ENCODE assay signal across 22 cellular contexts in genomic region chr14:94337274-94337673, GRCh38. TPM values are rescaled to one million over a fixed set of nuclear protein-coding genes. Genes with fewer than 3 reads are reported as not detected.
DNase-seq lines count a peak whose midpoint lies in the region; ATAC-seq, FAIRE-seq and TF ChIP-seq lines count a peak whose summit lies in the region.
"Had no signal": no experiment of that assay in that cellular context is flagged by ENCODE, and none has a peak within 500 bp of the region (broad histone marks: within the 10 kb centered on the region; RNA-seq: fewer than 3 reads in every experiment).

No MANE protein-coding gene starts in this region.

- H2AK9ac ChIP-seq in IMR-90 (replicated peaks; ENCODE audit: low read depth, low read length, poor library complexity): no peak overlapping the region

- H4K20me1 ChIP-seq in IMR-90 (ENCODE audit: insufficient read depth, low read length) (no peaks in the 10 kb centered on the region), astrocyte (ENCODE audit: insufficient read depth, low read length) (no peaks in the 10 kb centered on the region)

- H2BK15ac ChIP-seq in IMR-90 (ENCODE audit: low read depth, low read length): no peak overlapping the region

- H3K14ac ChIP-seq in IMR-90 (replicated peaks; ENCODE audit: low read depth, low read length): no peak overlapping the region

- 0 out of 2 replicates have a peak, but pooled peaks cover 3% of the 10 kb centered on the region for H3K9me1 ChIP-seq in IMR-90 (ENCODE audit: insufficient read depth, low read length)

- H3K79me2 ChIP-seq in astrocyte (ENCODE audit: insufficient read depth, low read length): no peaks in the 10 kb centered on the region

- no peak overlapping the region for H3K27ac ChIP-seq in IMR-90 (ENCODE audit: insufficient read depth, low read length)
- no peak overlapping the region for H3K27ac ChIP-seq in astrocyte (ENCODE audit: low read depth, low read length)
- H3K27ac ChIP-seq in left lung: no peak overlapping the region
- H3K27ac ChIP-seq: colonic mucosa, ovary, SJSA1 had no signal

- no peak overlapping the region for H3K4me3 ChIP-seq in AG10803 (ENCODE audit: low read length)
- no peak overlapping the region for H3K4me3 ChIP-seq in IMR-90 (ENCODE audit: insufficient read depth, low read depth, low read length)
- no peak overlapping the region for H3K4me3 ChIP-seq in astrocyte (ENCODE audit: insufficient read depth, low read depth, low read length)
- H3K4me3 ChIP-seq in left lung: no peak overlapping the region
- H3K4me3 ChIP-seq: colonic mucosa, ovary, SJSA1 had no signal

- H4K91ac ChIP-seq in IMR-90 (ENCODE audit: insufficient read depth, low read depth, low read length): no peak overlapping the region

- H2AK5ac ChIP-seq in IMR-90 (ENCODE audit: low read depth, low read length): no peak overlapping the region

- in situ Hi-C loops in IMR-90 (cut with MboI; ENCODE audit: low sequenced_read_pairs): no loop called here

- ATAC-seq in IMR-90 (ENCODE audit: low read depth) (no peak), GM19455 (IDR thresholded peaks at IDR 0.05; ENCODE audit: unreplicated experiment) (no peak), left lung (no peak)
- ATAC-seq: left cardiac atrium had no signal

- H3K18ac ChIP-seq in IMR-90 (ENCODE audit: low read depth, low read length): no peak overlapping the region

- WGBS in IMR-90 (ENCODE audit: extremely low coverage in 2 of 2, insufficient read length in 1 of 2), 2 experiments: no CpG with 5 or more reads among the region's 6 CpGs

- intact Hi-C loops in IMR-90 (cut with micrococcal nuclease) (no loop called here), left lung (cut with DNase I) (no loop called here)

- H4K8ac ChIP-seq in IMR-90 (ENCODE audit: low read depth in 2 of 2, low read length in 2 of 2): no peak overlapping the region

- H3K4me2 ChIP-seq in IMR-90 (ENCODE audit: low read depth, low read length): no peak overlapping the region
- H3K4me2 ChIP-seq in astrocyte (ENCODE audit: low read length): no peak overlapping the region

- H3K27me3 Mint-ChIP-seq in astrocyte (ENCODE audit: low read depth, unreplicated experiment): no peaks in the 10 kb centered on the region

- H2AFZ ChIP-seq in IMR-90 (replicated peaks; ENCODE audit: low read length, poor library complexity) (no peak overlapping the region), astrocyte (ENCODE audit: low read depth, low read length) (no peak overlapping the region)

- no peak for TF ChIP-seq RAD21 in IMR-90 (IDR thresholded peaks at IDR 0.05; ENCODE audit: low read length)

- POLR2A ChIA-PET in IMR-90 (lab: Charles Lee; ENCODE audit: unreplicated experiment): no interaction called here

- no peaks in the 10 kb centered on the region for H3K79me1 ChIP-seq in IMR-90 (ENCODE audit: low read depth in 1 of 2, low read length in 2 of 2)

- TF ChIP-seq POLR2A in IMR-90 (IDR thresholded peaks at IDR 0.05; ENCODE audit: low read depth, low read length) (no peak), H54 (IDR thresholded peaks at IDR 0.05; ENCODE audit: low read depth, low read length) (no peak)

- H3K9ac ChIP-seq in IMR-90 (ENCODE audit: low read depth, low read length) (no peak overlapping the region), astrocyte (ENCODE audit: low read length) (no peak overlapping the region)

- no peak overlapping the region for H3K56ac ChIP-seq in IMR-90 (ENCODE audit: extremely low read depth, insufficient read depth, low read length)

- H3K27me3 ChIP-seq in IMR-90 (ENCODE audit: control insufficient read depth, insufficient read depth, low read length) (no peaks in the 10 kb centered on the region), astrocyte (ENCODE audit: insufficient read depth, low read length) (no peaks in the 10 kb centered on the region), left lung (no peaks in the 10 kb centered on the region)
- H3K27me3 ChIP-seq: colonic mucosa, ovary, SJSA1 had no signal

- DNase-seq in AG10803 (ENCODE audit: low read depth): peak; percentile 39
- DNase-seq in IMR-90: peak; percentile 31
- no peak for DNase-seq in astrocyte (ENCODE audit: low read depth)
- peak; percentile 56 for DNase-seq in kidney tubule cell (ENCODE audit: low spot score)
- no peak for DNase-seq in left lung
- no peak for DNase-seq in frontal cortex (ENCODE audit: low spot score in 2 of 2)
- DNase-seq in H54 (ENCODE audit: insufficient read length, low spot score): no peak
- DNase-seq: activated CD4-positive, alpha-beta T cell treated with anti-CD3 and anti-CD28 coated beads, Interleukin-2, amount 50 U/mL, for 4 hours; amygdala; BE2C; colonic mucosa; KBM-7; left cardiac atrium; NCI-H1436; NCI-H2227 treated with DMSO at 0.1 percent for 48 hours; ovary; small intestine; stimulated activated naive CD4-positive, alpha-beta T cell treated with Interleukin-2 at 50 U/mL for 16 hours had no signal

- H2BK5ac ChIP-seq in IMR-90 (ENCODE audit: low read depth, low read length, poor library complexity, severe bottlenecking): no peak overlapping the region

- H3K9me3 ChIP-seq in IMR-90 (ENCODE audit: control insufficient read depth, insufficient read depth, low read length): no peaks in the 10 kb centered on the region
- no peaks in the 10 kb centered on the region for H3K9me3 ChIP-seq in astrocyte (ENCODE audit: insufficient read depth, low read depth, low read length)
- no peaks in the 10 kb centered on the region for H3K9me3 ChIP-seq in left lung
- H3K9me3 ChIP-seq: BE2C, colonic mucosa, ovary, SJSA1 had no signal

- no TSS peak for BruUV-seq in IMR-90 (replicated peaks; lab: Mats Ljungman, UMichigan)

- H3K36me3 Mint-ChIP-seq in astrocyte (ENCODE audit: low read depth, unreplicated experiment): no peaks in the 10 kb centered on the region

- CTCF ChIA-PET in IMR-90 (lab: Yijun Ruan, JAX): no interaction called here

- dilution Hi-C loops in IMR-90 (cut with HindIII; ENCODE audit: low sequenced_read_pairs, unreplicated experiment): no loop called here

- peaks cover 13% of the 10 kb centered on the region for H3K4me1 Mint-ChIP-seq in astrocyte (ENCODE audit: low read depth, unreplicated experiment)

- no peak overlapping the region for H2BK20ac ChIP-seq in IMR-90 (ENCODE audit: low read depth, low read length)

- TF ChIP-seq CTCF in AG10803 (conservative IDR thresholded peaks at IDR 0.05; ENCODE audit: low read length) (no peak), IMR-90 (conservative IDR thresholded peaks at IDR 0.05; ENCODE audit: low read depth, low read length) (no peak), astrocyte (IDR thresholded peaks at IDR 0.05; ENCODE audit: insufficient read depth, low read depth, low read length) (no peak), left lung (IDR thresholded peaks at IDR 0.05) (no peak)

- H3K27ac Mint-ChIP-seq in astrocyte (ENCODE audit: unreplicated experiment): no peak overlapping the region

- H3K4ac ChIP-seq in IMR-90 (ENCODE audit: low read depth, low read length): no peak overlapping the region

- H3K9me3 Mint-ChIP-seq in astrocyte (ENCODE audit: unreplicated experiment): no peaks in the 10 kb centered on the region

- H3K4me1 ChIP-seq in IMR-90 (ENCODE audit: control insufficient read depth, insufficient read depth, low read length): no peaks in the 10 kb centered on the region
- peaks cover 8% of the 10 kb centered on the region for H3K4me1 ChIP-seq in astrocyte (ENCODE audit: insufficient read depth, low read length)
- H3K4me1 ChIP-seq in left lung: peaks cover 0 to 8% of the 10 kb centered on the region in 2 donors
- H3K4me1 ChIP-seq: BE2C, colonic mucosa had no signal

- peak; percentile 58 for FAIRE-seq in astrocyte (lab: Jason Lieb, UNC)
- no peak for FAIRE-seq in frontal cortex (lab: Jason Lieb, UNC)
- FAIRE-seq in H54 (lab: Jason Lieb, UNC): no peak
- FAIRE-seq: endothelial cell of umbilical vein, small intestine, TTC549 had no signal

- H2BK120ac ChIP-seq in IMR-90 (ENCODE audit: low read depth, low read length): no peak overlapping the region

- H3K23ac ChIP-seq in IMR-90 (ENCODE audit: low read depth, low read length): no peak overlapping the region

- H3K36me3 ChIP-seq in IMR-90 (ENCODE audit: control insufficient read depth, insufficient read depth, low read length) (no peaks in the 10 kb centered on the region), astrocyte (ENCODE audit: insufficient read depth, low read length) (no peaks in the 10 kb centered on the region), left lung (no peaks in the 10 kb centered on the region)
- H3K36me3 ChIP-seq: BE2C, colonic mucosa, ovary, SJSA1 had no signal

- no peak overlapping the region for H4K5ac ChIP-seq in IMR-90 (ENCODE audit: low read depth, low read length)

- no peak overlapping the region for H3K4me3 Mint-ChIP-seq in astrocyte (ENCODE audit: unreplicated experiment)

TF ChIP-seq in IMR-90, 13 proteins besides CTCF, POLR2A, EP300 and RAD21 (continues in another document):
- no peak for TF ChIP-seq NFE2L2 (IDR thresholded peaks at IDR 0.05; ENCODE audit: low read depth, low read length)

RNA-seq across cellular contexts. Expression of gene SERPINA6, which starts 14.1 kb away (rescaled TPM):
- total RNA-seq in IMR-90 (2012; rRNA removed): not detected in 2 replicates
- not detected in 2 replicates for polyA plus RNA-seq in IMR-90 (2012; rRNA removed)
- polyA plus RNA-seq in IMR-90 (2012; cell fraction: cytosol; rRNA removed): not detected in 2 replicates
- not detected in 2 replicates for polyA plus RNA-seq in IMR-90 (2012; cell fraction: nucleus; rRNA removed; ENCODE audit: low replicate concordance)
- not detected in 2 replicates for total RNA-seq in astrocyte
- not detected for total RNA-seq in left lung
- total RNA-seq in frontal cortex: not detected
- total RNA-seq: endothelial cell of umbilical vein, left cardiac atrium, SJSA1 had no signal
- polyA plus RNA-seq: endothelial cell of umbilical vein had no signal

RNA-seq across cellular contexts. Expression of gene SERPINA2, which starts 29.2 kb away (rescaled TPM):
- total RNA-seq in IMR-90 (2012; rRNA removed): not detected in 2 replicates
- not detected in 2 replicates for polyA plus RNA-seq in IMR-90 (2012; rRNA removed)
- polyA plus RNA-seq in IMR-90 (2012; cell fraction: cytosol; rRNA removed): not detected in 2 replicates
- not detected in 2 replicates for polyA plus RNA-seq in IMR-90 (2012; cell fraction: nucleus; rRNA removed; ENCODE audit: low replicate concordance)
- total RNA-seq in astrocyte: not detected in 2 replicates
- not detected for total RNA-seq in left lung
- not detected for total RNA-seq in frontal cortex
- total RNA-seq: colonic mucosa, endothelial cell of umbilical vein, left cardiac atrium, ovary, SJSA1 had no signal
- polyA plus RNA-seq: endothelial cell of umbilical vein, ovary, small intestine had no signal

RNA-seq across cellular contexts. Expression of gene SERPINA10, which starts 44.2 kb away (rescaled TPM):
- not detected in 2 replicates for total RNA-seq in IMR-90 (2012; rRNA removed)
- not detected in 2 replicates for polyA plus RNA-seq in IMR-90 (2012; rRNA removed)
- not detected in 2 replicates for polyA plus RNA-seq in IMR-90 (2012; cell fraction: cytosol; rRNA removed)
- polyA plus RNA-seq in IMR-90 (2012; cell fraction: nucleus; rRNA removed; ENCODE audit: low replicate concordance): not detected in 2 replicates
- not detected in 2 replicates for total RNA-seq in astrocyte
- total RNA-seq in left lung: not detected
- not detected for total RNA-seq in frontal cortex
- total RNA-seq: endothelial cell of umbilical vein, left cardiac atrium, SJSA1 had no signal
- polyA plus RNA-seq: endothelial cell of umbilical vein, ovary had no signal

RNA-seq across cellular contexts. Expression of gene SERPINA1, which starts 51.1 kb away (rescaled TPM):
- total RNA-seq in IMR-90 (2012; rRNA removed): 0.54 and 0.56 TPM in 2 replicates
- polyA plus RNA-seq in IMR-90 (2012; rRNA removed): 1.2 and 1.4 TPM in 2 replicates
- 0.85 and 1.2 TPM in 2 replicates for polyA plus RNA-seq in IMR-90 (2012; cell fraction: cytosol; rRNA removed)
- 0.29 and 0.33 TPM in 2 replicates for polyA plus RNA-seq in IMR-90 (2012; cell fraction: nucleus; rRNA removed; ENCODE audit: low replicate concordance)
- total RNA-seq in astrocyte: 0.98 and 1.3 TPM in 2 replicates
- 1,000 to 10,000 TPM; 1,065 to 1,514 TPM for total RNA-seq in left lung
- total RNA-seq in frontal cortex: 1.6 TPM
- total RNA-seq: endothelial cell of umbilical vein had no signal
- polyA plus RNA-seq: endothelial cell of umbilical vein had no signal

Comparison
In these comparisons a context has a peak if more than half of its experiments do, and no peak if none do; other contexts are left out.
1. DNase-seq: peak in AG10803 (single experiment), IMR-90 (single experiment) and kidney tubule cell (single experiment); none in astrocyte (single experiment), left lung (0 of 2), frontal cortex (0 of 2) and H54 (single experiment).